In genomic region chr16:55175389-55175788, GRCh38 we compare ENCODE assay signal across 29 cellular contexts.
"Had no signal": no experiment of that assay in that cellular context is flagged by ENCODE, and none has a peak within 500 bp of the region (broad histone marks: within the 10 kb centered on the region; RNA-seq: fewer than 3 reads in every experiment).

No MANE protein-coding gene starts in this region.

- H3K4me3 Mint-ChIP-seq: activated B cell treated with CpG ODN at 0.5 μM for 24 hours; activated CD8-positive, alpha-beta T cell treated with anti-CD3 and anti-CD28 coated beads for 36 hours; activated naive CD8-positive, alpha-beta T cell; activated T-cell treated with anti-CD3 and anti-CD28 coated beads, Interleukin-2, amount 50 U/mL, for 4 hours; activated T-helper 17 cell treated with anti-CD3 and anti-CD28 coated beads, Interleukin-2, amount 50 U/mL, for 72 hours; T-helper 17 cell; T-helper 2 cell treated with Interferon-gamma antibody and Interleukin-4, amounts not matched to agents 5 μg/mL and 100 μg/mL, for 36 hours had no signal

- H3K4me1 Mint-ChIP-seq: activated B cell treated with CpG ODN at 0.5 μM for 24 hours; activated T-helper 17 cell treated with anti-CD3 and anti-CD28 coated beads, Interleukin-2, amount 50 U/mL, for 72 hours; T-helper 17 cell had no signal

- H3K27me3 ChIP-seq: brain microvascular endothelial cell, esophagus squamous epithelium, gastroesophageal sphincter had no signal

- H3K36me3 Mint-ChIP-seq: activated naive CD8-positive, alpha-beta T cell had no signal

- H3K27ac Mint-ChIP-seq: activated B cell treated with CpG ODN at 0.5 μM for 24 hours; activated CD8-positive, alpha-beta T cell treated with anti-CD3 and anti-CD28 coated beads for 36 hours; activated naive CD8-positive, alpha-beta T cell; activated T-helper 17 cell treated with anti-CD3 and anti-CD28 coated beads, Interleukin-2, amount 50 U/mL, for 72 hours; T-helper 17 cell; T-helper 2 cell treated with Interferon-gamma antibody and Interleukin-4, amounts not matched to agents 5 μg/mL and 100 μg/mL, for 36 hours had no signal

- H3K9me3 Mint-ChIP-seq: activated B cell treated with CpG ODN at 0.5 μM for 24 hours; activated CD8-positive, alpha-beta T cell treated with anti-CD3 and anti-CD28 coated beads for 36 hours; activated T-cell treated with anti-CD3 and anti-CD28 coated beads, Interleukin-2, amount 50 U/mL, for 4 hours; activated T-helper 17 cell treated with anti-CD3 and anti-CD28 coated beads, Interleukin-2, amount 50 U/mL, for 72 hours; T-helper 2 cell treated with Interferon-gamma antibody and Interleukin-4, amounts not matched to agents 5 μg/mL and 100 μg/mL, for 36 hours had no signal

- H3K27me3 Mint-ChIP-seq: activated B cell treated with CpG ODN at 0.5 μM for 24 hours; activated CD8-positive, alpha-beta T cell treated with anti-CD3 and anti-CD28 coated beads for 36 hours; activated naive CD8-positive, alpha-beta T cell had no signal

- H3K9me3 ChIP-seq: esophagus squamous epithelium had no signal

- H3K4me1 ChIP-seq: esophagus squamous epithelium, gastroesophageal sphincter had no signal

- H3K27ac ChIP-seq: brain microvascular endothelial cell, epithelial cell of prostate, esophagus squamous epithelium, gastroesophageal sphincter, WERI-Rb-1 had no signal

- H3K4me3 ChIP-seq: esophagus squamous epithelium, gastroesophageal sphincter had no signal

- DNase-seq: activated B cell treated with CpG ODN at 0.5 μM for 24 hours; activated CD4-positive, alpha-beta T cell treated with anti-CD3 and anti-CD28 coated beads for 48 hours; activated CD4-positive, alpha-beta T cell treated with anti-CD3 and anti-CD28 coated beads, Interleukin-2, amount 50 U/mL, for 1 hour; activated CD4-positive, alpha-beta T cell treated with anti-CD3 and anti-CD28 coated beads, Interleukin-2, amount 50 U/mL, for 48 hours; activated CD8-positive, alpha-beta memory T cell treated with anti-CD3 and anti-CD28 coated beads for 24 hours; activated CD8-positive, alpha-beta T cell treated with anti-CD3 and anti-CD28 coated beads for 36 hours; activated effector memory CD4-positive, alpha-beta T cell treated with Interleukin-2 at 50 U/mL for 16 hours; activated gamma-delta T cell treated with Interleukin-2 at 50 U/mL for 16 hours; activated naive CD4-positive, alpha-beta T cell treated with anti-CD3 and anti-CD28 coated beads, Interleukin-2, amount 50 U/mL, for 16 hours; activated naive CD4-positive, alpha-beta T cell treated with Interleukin-2 at 50 U/mL for 16 hours; activated T-cell treated with anti-CD3 and anti-CD28 coated beads, Interleukin-2, amount 50 U/mL, for 4 hours; amniotic stem cell; anterior cingulate cortex; brain microvascular endothelial cell; caudate nucleus; cortex of kidney; dermis blood vessel endothelial cell; effector CD8-positive, alpha-beta T cell; esophagus squamous epithelium; foreskin melanocyte; T-helper 1 cell; T-helper 17 cell; T1000; WERI-Rb-1 had no signal

- H3K36me3 ChIP-seq: brain microvascular endothelial cell, esophagus squamous epithelium, gastroesophageal sphincter, WERI-Rb-1 had no signal
